32 cellular contexts compared by ENCODE assay signal in genomic region chr12:52400906-52401305, GRCh38. TPM values are rescaled to one million over a fixed set of nuclear protein-coding genes. Genes with fewer than 3 reads are reported as not detected.
A peak's percentile ranks its signal among the peaks of the same experiment; 100 is the strongest.
DNase-seq lines count a peak whose midpoint lies in the region; ATAC-seq, FAIRE-seq and TF ChIP-seq lines count a peak whose summit lies in the region.
"Had no signal": no experiment of that assay in that cellular context is flagged by ENCODE, and none has a peak within 500 bp of the region (broad histone marks: within the 10 kb centered on the region; RNA-seq: fewer than 3 reads in every experiment).

No MANE protein-coding gene starts in this region.

- H3K36me3 ChIP-seq in kidney (ENCODE audit: control insufficient read depth in 1 of 2, insufficient read depth in 2 of 2, low read length in 2 of 2) (no peaks in the 10 kb centered on the region), osteoblast (ENCODE audit: insufficient read depth, low read length) (no peaks in the 10 kb centered on the region)
- H3K36me3 ChIP-seq: BE2C, BLaER1 had no signal

- H3K9me3 ChIP-seq in kidney (ENCODE audit: control insufficient read depth in 1 of 2, low read length in 2 of 2), result no peaks in the 10 kb centered on the region
- no peaks in the 10 kb centered on the region for H3K9me3 ChIP-seq in osteoblast (ENCODE audit: low read depth, low read length)
- H3K9me3 ChIP-seq: BE2C, BLaER1 had no signal

- H3K27me3 Mint-ChIP-seq in neural crest cell (ENCODE audit: low read depth), result peaks cover 10% of the 10 kb centered on the region

- no peak overlapping the region for H3K4me3 Mint-ChIP-seq in neural crest cell
- H3K4me3 Mint-ChIP-seq: CD14-positive monocyte; CD4-positive, alpha-beta memory T cell; CD4-positive, CD25-positive, alpha-beta regulatory T cell; CD8-positive, alpha-beta memory T cell had no signal

- H3K27ac ChIP-seq in kidney (ENCODE audit: low read depth in 2 of 2, low read length in 2 of 2), result no peak overlapping the region
- no peak overlapping the region for H3K27ac ChIP-seq in osteoblast (ENCODE audit: low read depth, low read length)
- H3K27ac ChIP-seq: BLaER1 had no signal

- H3K9me3 Mint-ChIP-seq in neural crest cell, result no peaks in the 10 kb centered on the region
- H3K9me3 Mint-ChIP-seq: CD4-positive, alpha-beta memory T cell; CD8-positive, alpha-beta memory T cell had no signal

- H3K4me1 ChIP-seq in kidney (ENCODE audit: control insufficient read depth in 1 of 2, insufficient read depth in 1 of 2, low read depth in 1 of 2, low read length in 2 of 2), result no peaks in the 10 kb centered on the region
- peaks cover 4% of the 10 kb centered on the region for H3K4me1 ChIP-seq in osteoblast (ENCODE audit: insufficient read depth, low read length)
- H3K4me1 ChIP-seq: BE2C, BLaER1 had no signal

- H3K27ac Mint-ChIP-seq in neural crest cell (ENCODE audit: unreplicated experiment), result peak overlapping the region; percentile 81
- H3K27ac Mint-ChIP-seq: CD4-positive, alpha-beta memory T cell; CD4-positive, CD25-positive, alpha-beta regulatory T cell; CD8-positive, alpha-beta memory T cell had no signal

- no peaks in the 10 kb centered on the region for H3K79me2 ChIP-seq in osteoblast (ENCODE audit: insufficient read depth, low read length)

- no peak for FAIRE-seq in kidney (lab: Jason Lieb, UNC)
- FAIRE-seq: A204.1, GM12878, GM12892, GM18507 had no signal

- H3K4me3 ChIP-seq in kidney (ENCODE audit: low read length in 2 of 2) (no peak overlapping the region), osteoblast (ENCODE audit: insufficient read depth, low read length) (no peak overlapping the region)
- H3K4me3 ChIP-seq: BLaER1, GM12878 had no signal

- peak; percentile 59 for DNase-seq in kidney
- DNase-seq in neural crest cell (ENCODE audit: low read depth, low spot score), result no peak
- peak; percentile 48 for DNase-seq in osteoblast (ENCODE audit: insufficient read length, low spot score, missing footprints)
- DNase-seq in NCI-H226, result no peak
- no peak for DNase-seq in KG1 (lab: John Stamatoyannopoulos, UW)
- DNase-seq in stimulated activated CD4-positive, alpha-beta T cell treated with anti-CD3 and anti-CD28 coated beads, Interleukin-4, amount 100 ng/mL, for 4 hours, result no peak
- DNase-seq: 8988T; ACHN; BE2C; C1 segment of cervical spinal cord; CD4-positive, alpha-beta memory T cell; CD4-positive, CD25-positive, alpha-beta regulatory T cell; CD8-positive, alpha-beta memory T cell; COR-L47; DMS 273 treated with DMSO at 0.1 percent for 48 hours; DMS153; DMS53; DMS79; DND-41; EL; GDM1 had no signal

- H3K9ac ChIP-seq in kidney (ENCODE audit: low read length in 2 of 2), result no peak overlapping the region
- H3K9ac ChIP-seq: BLaER1 had no signal

- H3K4me1 Mint-ChIP-seq in neural crest cell, result no peaks in the 10 kb centered on the region
- H3K4me1 Mint-ChIP-seq: CD14-positive monocyte; CD4-positive, CD25-positive, alpha-beta regulatory T cell; CD8-positive, alpha-beta memory T cell had no signal

- no peak overlapping the region for H2AFZ ChIP-seq in osteoblast (ENCODE audit: low read length)

- no peak for ATAC-seq in HG03439 (IDR thresholded peaks at IDR 0.05; ENCODE audit: unreplicated experiment)
- ATAC-seq: GM12878 had no signal

- intact Hi-C loops in kidney (cut with DNase I), result no loop called here

- H4K20me1 ChIP-seq in osteoblast (ENCODE audit: insufficient read depth, low read length), result no peaks in the 10 kb centered on the region
- H4K20me1 ChIP-seq: BLaER1 had no signal

- no peak for TF ChIP-seq CTCF in kidney (IDR thresholded peaks at IDR 0.05; ENCODE audit: borderline replicate concordance, extremely low read depth, insufficient read depth)
- no peak for TF ChIP-seq CTCF in neural crest cell (conservative IDR thresholded peaks at IDR 0.05)
- no peak for TF ChIP-seq CTCF in osteoblast (IDR thresholded peaks at IDR 0.05; ENCODE audit: extremely low read depth, low read depth, low read length)

- H3K4me2 ChIP-seq in osteoblast (ENCODE audit: insufficient read depth, low read length), result no peak overlapping the region
- H3K4me2 ChIP-seq: BLaER1 had no signal

- H3K36me3 Mint-ChIP-seq in neural crest cell (ENCODE audit: low read depth), result no peaks in the 10 kb centered on the region
- H3K36me3 Mint-ChIP-seq: CD14-positive monocyte; CD4-positive, alpha-beta memory T cell; CD4-positive, CD25-positive, alpha-beta regulatory T cell; CD8-positive, alpha-beta memory T cell had no signal

- H3K27me3 ChIP-seq in osteoblast (ENCODE audit: insufficient read depth, low read length), result peaks cover 37% of the 10 kb centered on the region
- H3K27me3 ChIP-seq: BE2C, BLaER1 had no signal

RNA-seq across cellular contexts. Expression of gene KRT82, which starts 5.2 kb away (rescaled TPM):
- total RNA-seq in kidney (not detected), neural crest cell (not detected in 2 replicates), osteoblast (not detected in 2 replicates)
- polyA plus RNA-seq in kidney (ENCODE audit: insufficient read depth, low read depth, low replicate concordance), result not detected
- total RNA-seq: A673; CD4-positive, alpha-beta memory T cell; CD4-positive, CD25-positive, alpha-beta regulatory T cell; CD8-positive, alpha-beta memory T cell; Daoy; G401; GM12878 had no signal
- polyA plus RNA-seq: AG04450; CD14-positive monocyte; CD4-positive, alpha-beta memory T cell; CD4-positive, CD25-positive, alpha-beta regulatory T cell; CD8-positive, alpha-beta memory T cell; GM12878 had no signal

RNA-seq across cellular contexts. Expression of gene KRT84, which starts 15.5 kb away (rescaled TPM):
- total RNA-seq in kidney (not detected), neural crest cell (not detected in 2 replicates), osteoblast (not detected in 2 replicates)
- polyA plus RNA-seq in kidney (ENCODE audit: insufficient read depth, low read depth, low replicate concordance), result not detected
- total RNA-seq: A673; CD4-positive, alpha-beta memory T cell; CD4-positive, CD25-positive, alpha-beta regulatory T cell; CD8-positive, alpha-beta memory T cell; Daoy; G401; GM12878 had no signal
- polyA plus RNA-seq: AG04450; CD14-positive monocyte; CD4-positive, alpha-beta memory T cell; CD4-positive, CD25-positive, alpha-beta regulatory T cell; CD8-positive, alpha-beta memory T cell; GM12878 had no signal

RNA-seq across cellular contexts. Expression of gene KRT75, which starts 33.3 kb away (rescaled TPM):
- total RNA-seq in kidney (not detected), neural crest cell (not detected in 2 replicates), osteoblast (under 0.01 TPM in 1 of 2 replicates, not detected in the other)
- not detected for polyA plus RNA-seq in kidney (ENCODE audit: insufficient read depth, low read depth, low replicate concordance)
- total RNA-seq: A673; CD4-positive, alpha-beta memory T cell; CD4-positive, CD25-positive, alpha-beta regulatory T cell; CD8-positive, alpha-beta memory T cell; GM12878 had no signal
- polyA plus RNA-seq: AG04450; CD14-positive monocyte; CD4-positive, alpha-beta memory T cell; CD4-positive, CD25-positive, alpha-beta regulatory T cell; CD8-positive, alpha-beta memory T cell; GM12878 had no signal

RNA-seq across cellular contexts. Expression of gene KRT85, which starts 33.6 kb away (rescaled TPM):
- total RNA-seq in kidney (not detected), neural crest cell (not detected in 2 replicates), osteoblast (not detected in 2 replicates)
- 0.58 TPM for polyA plus RNA-seq in kidney (ENCODE audit: insufficient read depth, low read depth, low replicate concordance)
- total RNA-seq: A673; CD4-positive, alpha-beta memory T cell; CD4-positive, CD25-positive, alpha-beta regulatory T cell; CD8-positive, alpha-beta memory T cell; G401 had no signal
- polyA plus RNA-seq: AG04450; CD14-positive monocyte; CD4-positive, alpha-beta memory T cell; CD4-positive, CD25-positive, alpha-beta regulatory T cell; CD8-positive, alpha-beta memory T cell had no signal

RNA-seq across cellular contexts. Expression of gene KRT6B, which starts 51.0 kb away (rescaled TPM):
- total RNA-seq in kidney (not detected), neural crest cell (not detected in 2 replicates), osteoblast (not detected in 2 replicates)
- polyA plus RNA-seq in kidney (ENCODE audit: insufficient read depth, low read depth, low replicate concordance), result not detected
- total RNA-seq: A673; CD4-positive, alpha-beta memory T cell; CD4-positive, CD25-positive, alpha-beta regulatory T cell; CD8-positive, alpha-beta memory T cell; Daoy; G401; GM12878 had no signal
- polyA plus RNA-seq: AG04450; CD14-positive monocyte; CD4-positive, alpha-beta memory T cell; CD4-positive, CD25-positive, alpha-beta regulatory T cell; CD8-positive, alpha-beta memory T cell had no signal

Comparison
In these comparisons a context has a peak if more than half of its experiments do, and no peak if none do; other contexts are left out.
1. DNase-seq: peak in kidney (single experiment) and osteoblast (single experiment); none in neural crest cell (single experiment), NCI-H226 (single experiment), KG1 (single experiment) and stimulated activated CD4-positive, alpha-beta T cell treated with anti-CD3 and anti-CD28 coated beads, Interleukin-4, amount 100 ng/mL, for 4 hours (0 of 2).